In genomic region chr16:56669005-56669839, GRCh38 we compare ENCODE assay signal across 14 cellular contexts. TPM values are rescaled to one million over a fixed set of nuclear protein-coding genes. Genes with fewer than 3 reads are reported as not detected.
DNase-seq lines count a peak whose midpoint lies in the region; ATAC-seq and TF ChIP-seq lines count a peak whose summit lies in the region.
"Had no signal": no experiment of that assay in that cellular context is flagged by ENCODE, and none has a peak within 500 bp of the region (broad histone marks: within the 10 kb centered on the region; RNA-seq: fewer than 3 reads in every experiment).

TSS of gene MT1H (plus strand) at chr16:56669814. CDS start at chr16:56669885, 71 bp downstream.

- H3K27me3 Mint-ChIP-seq in CD4-positive, alpha-beta T cell: peaks cover 99% of the 10 kb centered on the region
- peaks cover 100% of the 10 kb centered on the region for H3K27me3 Mint-ChIP-seq in brain

- TF ChIP-seq CTCF in CD4-positive, alpha-beta T cell (IDR thresholded peaks at IDR 0.05): no peak
- no peak for TF ChIP-seq CTCF in brain (conservative IDR thresholded peaks at IDR 0.05)
- TF ChIP-seq CTCF in mucosa of descending colon (IDR thresholded peaks at IDR 0.05): no peak

- H3K36me3 ChIP-seq in HUES6 (ENCODE audit: control insufficient read depth, insufficient read depth, low read length): no peaks in the 10 kb centered on the region
- no peaks in the 10 kb centered on the region for H3K36me3 ChIP-seq in mucosa of descending colon (ENCODE audit: low read depth)

- H3K4me1 ChIP-seq in HUES6 (ENCODE audit: control insufficient read depth, insufficient read depth, low read length): peaks cover 36% of the 10 kb centered on the region
- H3K4me1 ChIP-seq in mucosa of descending colon (ENCODE audit: low read depth): peaks cover 8% of the 10 kb centered on the region

- no peak within 1 kb of the TSS for H3K27ac ChIP-seq in CD4-positive, alpha-beta T cell (ENCODE audit: low read depth, low read length)
- no peak within 1 kb of the TSS for H3K27ac ChIP-seq in HUES6 (ENCODE audit: low read depth, low read length)

- no peak within 1 kb of the TSS for H3K4me3 Mint-ChIP-seq in CD4-positive, alpha-beta T cell
- peak within 1 kb of the TSS in 4 of 5 experiments; percentile 54 to 70 (median 62) for H3K4me3 Mint-ChIP-seq in brain
- H3K4me3 Mint-ChIP-seq: HFFc6 had no signal

- no peaks in the 10 kb centered on the region for H3K9me3 Mint-ChIP-seq in CD4-positive, alpha-beta T cell
- peaks cover 0 to 4% (median 0%) of the 10 kb centered on the region in 5 experiments for H3K9me3 Mint-ChIP-seq in brain
- H3K9me3 Mint-ChIP-seq: dendritic cell treated with granulocyte-macrophage colony-stimulating factor and Interleukin-4, amounts not matched to agents 40 ng/mL and 50 ng/mL, for 4 days; HFFc6; stimulated activated naive B cell treated with anti-CD40 and anti-IgM and Interleukin-4, amounts not matched to agents 10 μg/mL and 1 μg/mL and 100 μg/mL, for 72 hours had no signal

- CTCF ChIA-PET in CD4-positive, alpha-beta T cell (lab: Charles Lee): no interaction called here

- POLR2A ChIA-PET in CD4-positive, alpha-beta T cell (lab: Charles Lee): interaction anchor here (2.4 kb wide), 1 partner anchor 13 kb away, joined by 11 read pairs; the partner anchor contains the start of gene MT1X

- H3K9ac ChIP-seq in HUES6 (ENCODE audit: low read length): peak within 1 kb of the TSS; percentile 63

- intact Hi-C loops in CD4-positive, alpha-beta T cell (cut with DNase I, micrococcal nuclease): no loop called here
- intact Hi-C loops in mucosa of descending colon (cut with DNase I, micrococcal nuclease): no loop called here

- peak; percentile 35 for ATAC-seq in CD4-positive, alpha-beta T cell (ENCODE audit: poor library complexity)
- peak; percentile 71 for ATAC-seq in mucosa of descending colon
- no peak for ATAC-seq in GM19324 (IDR thresholded peaks at IDR 0.05; ENCODE audit: low FRiP score, unreplicated experiment)
- no peak for ATAC-seq in GM19463 (IDR thresholded peaks at IDR 0.05; ENCODE audit: unreplicated experiment)

- no peaks in the 10 kb centered on the region for H3K36me3 Mint-ChIP-seq in CD4-positive, alpha-beta T cell (ENCODE audit: low read depth)
- no peaks in the 10 kb centered on the region for H3K36me3 Mint-ChIP-seq in brain
- H3K36me3 Mint-ChIP-seq: stimulated activated naive B cell treated with anti-CD40 and anti-IgM and Interleukin-4, amounts not matched to agents 10 μg/mL and 1 μg/mL and 100 μg/mL, for 72 hours had no signal

- no peak within 1 kb of the TSS for H3K27ac Mint-ChIP-seq in CD4-positive, alpha-beta T cell
- peak within 1 kb of the TSS in 1 of 5 experiments; percentile 7 for H3K27ac Mint-ChIP-seq in brain
- H3K27ac Mint-ChIP-seq: dendritic cell treated with granulocyte-macrophage colony-stimulating factor and Interleukin-4, amounts not matched to agents 40 ng/mL and 50 ng/mL, for 4 days; HFFc6; stimulated activated naive B cell treated with anti-CD40 and anti-IgM and Interleukin-4, amounts not matched to agents 10 μg/mL and 1 μg/mL and 100 μg/mL, for 72 hours had no signal

- peaks cover 20% of the 10 kb centered on the region for H3K4me1 Mint-ChIP-seq in CD4-positive, alpha-beta T cell (ENCODE audit: low read depth)
- H3K4me1 Mint-ChIP-seq in brain: peaks cover 17% of the 10 kb centered on the region

- H3K9me3 ChIP-seq in CD4-positive, alpha-beta T cell (ENCODE audit: control insufficient read depth, low read length): no peaks in the 10 kb centered on the region
- no peaks in the 10 kb centered on the region for H3K9me3 ChIP-seq in HUES6 (ENCODE audit: control insufficient read depth, insufficient read depth, low read depth, low read length)
- H3K9me3 ChIP-seq in mucosa of descending colon: no peaks in the 10 kb centered on the region
- H3K9me3 ChIP-seq: Caco-2 had no signal

- H3K4me3 ChIP-seq in HUES6 (ENCODE audit: low read depth, low read length) (peak within 1 kb of the TSS; percentile 49), mucosa of descending colon (no peak within 1 kb of the TSS)

- DNase-seq in CD4-positive, alpha-beta T cell: no peak
- DNase-seq in mucosa of descending colon (peak; percentile 64 to 77 (median 76)), NCI-H1417 (lab: John Stamatoyannopoulos, UW) (no peak), epidermal melanocyte (ENCODE audit: insufficient read length, low spot score) (no peak)
- DNase-seq: Caco-2; HFFc6; stimulated activated naive B cell treated with anti-CD40 and anti-IgM and Interleukin-4, amounts not matched to agents 10 μg/mL and 1 μg/mL and 100 μg/mL, for 72 hours had no signal

- peaks cover 59% of the 10 kb centered on the region for H3K27me3 ChIP-seq in CD4-positive, alpha-beta T cell (ENCODE audit: control insufficient read depth, insufficient read depth, low read length)
- peaks cover 96% of the 10 kb centered on the region for H3K27me3 ChIP-seq in HUES6 (ENCODE audit: control insufficient read depth, insufficient read depth, low read length)

RNA-seq across cellular contexts. Expression of gene MT1H, which starts in this region (rescaled TPM):
- not detected for total RNA-seq in CD4-positive, alpha-beta T cell
- polyA plus RNA-seq in brain (ENCODE audit: insufficient read depth, low read depth, low replicate concordance): 6.6 TPM
- 10 to 100 TPM in 1 of 3 donors, 1 to 10 TPM in 2; 1.5 to 52.8 (median 9.4) TPM for total RNA-seq in mucosa of descending colon
- total RNA-seq: Caco-2, HFFc6, MCF 10A, RPMI7951 had no signal

Comparison
In these comparisons a context has a peak if more than half of its experiments do, and no peak if none do; other contexts are left out.
1. Peak in ATAC-seq in CD4-positive, alpha-beta T cell; RNA of the gene not detected or under 1 TPM.
2. DNase-seq: peak in mucosa of descending colon (3 of 3); none in CD4-positive, alpha-beta T cell (0 of 10), NCI-H1417 (0 of 3) and epidermal melanocyte (single experiment).